8 cellular contexts compared by ENCODE assay signal in genomic region chr11:108009497-108010360, GRCh38. TPM values are rescaled to one million over a fixed set of nuclear protein-coding genes. Genes with fewer than 3 reads are reported as not detected.
DNase-seq lines count a peak whose midpoint lies in the region; ATAC-seq and TF ChIP-seq lines count a peak whose summit lies in the region.

No MANE protein-coding gene starts in this region.

- DNase-seq in HAP-1 (ENCODE audit: low spot score in 2 of 2) (peak; percentile 15 to 29), OCI-LY7 (ENCODE audit: low spot score) (peak; percentile 15), dermis blood vessel endothelial cell (peak; percentile 39), memory B cell (ENCODE audit: low spot score in 2 of 2) (peak in 1 of 2 donors; percentile 12), tibial nerve (ENCODE audit: low spot score in 2 of 2) (no peak), NCI-H446 treated with DMSO at 0.1 percent for 48 hours (lab: John Stamatoyannopoulos, UW) (no peak), NCI-H2196 treated with DMSO at 0.1 percent for 48 hours (lab: John Stamatoyannopoulos, UW; ENCODE audit: unreplicated experiment) (no peak)

- no peaks in the 10 kb centered on the region for H3K36me3 Mint-ChIP-seq in memory B cell

- peak overlapping the region; percentile 97 for H3K4me2 ChIP-seq in OCI-LY7 (ENCODE audit: low read length)

- no peak for TF ChIP-seq POLR2A in tibial nerve (IDR thresholded peaks at IDR 0.05)

- H3K4me3 ChIP-seq in GM12875 (ENCODE audit: low read depth, low read length) (peak overlapping the region; percentile 80), HAP-1 (peak overlapping the region; percentile 92), OCI-LY7 (ENCODE audit: low read depth, low read length, poor library complexity, severe bottlenecking) (peak overlapping the region; percentile 98), tibial nerve (peak overlapping the region; percentile 77 to 100 (median 92))

- H4K20me1 ChIP-seq in OCI-LY7 (ENCODE audit: insufficient read depth, low read length): peaks cover 28% of the 10 kb centered on the region

- TF ChIP-seq EP300 in tibial nerve (IDR thresholded peaks at IDR 0.05): no peak

- H3K9me3 ChIP-seq in HAP-1: no peaks in the 10 kb centered on the region
- H3K9me3 ChIP-seq in OCI-LY7 (ENCODE audit: low read length): no peaks in the 10 kb centered on the region
- no peaks in the 10 kb centered on the region for H3K9me3 ChIP-seq in tibial nerve

- in situ Hi-C loops in HAP-1 (cut with MboI; ENCODE audit: low sequenced_read_pairs): loop anchor here (25.0 kb wide), 1 partner anchor 653 kb away; the partner anchor contains the start of gene DDX10

- no peaks in the 10 kb centered on the region for H3K9me2 ChIP-seq in OCI-LY7 (ENCODE audit: insufficient read depth, low read length)

- peaks cover 7% of the 10 kb centered on the region for H3K36me3 ChIP-seq in HAP-1 (replicated peaks)
- peaks cover 27% of the 10 kb centered on the region for H3K36me3 ChIP-seq in OCI-LY7 (ENCODE audit: insufficient read depth, low read length)
- no peaks in the 10 kb centered on the region for H3K36me3 ChIP-seq in tibial nerve

- CTCF ChIA-PET in OCI-LY7 (lab: Charles Lee; ENCODE audit: unreplicated experiment): interaction anchor here (0.9 to 1.3 kb wide), 2 partner anchors 109 to 443 kb away, joined by 3 to 7 read pairs; no protein-coding TSS in a partner anchor

- peaks cover 59% of the 10 kb centered on the region for H3K79me2 ChIP-seq in OCI-LY7 (ENCODE audit: insufficient read depth, low read depth, low read length)

- H3K4me1 ChIP-seq in HAP-1 (peaks cover 19% of the 10 kb centered on the region), OCI-LY7 (ENCODE audit: insufficient read depth, low read length, poor library complexity, severe bottlenecking) (peaks cover 26% of the 10 kb centered on the region), tibial nerve (peaks cover 0 to 55% (median 21%) of the 10 kb centered on the region in 4 donors)

- no peak for ATAC-seq in memory B cell (ENCODE audit: low read depth)

- POLR2A ChIA-PET in OCI-LY7 (lab: Charles Lee): interaction anchor here (0.6 to 1.2 kb wide), 3 partner anchors 11 to 479 kb away, joined by 3 to 4 read pairs (median 3); no protein-coding TSS in a partner anchor

- TSS peak; percentile 59 for BruUV-seq in OCI-LY7 (replicated peaks; lab: Mats Ljungman, UMichigan)

- no peaks in the 10 kb centered on the region for H3K27me3 Mint-ChIP-seq in memory B cell

- intact Hi-C loops in OCI-LY7 (cut with micrococcal nuclease; ENCODE audit: unreplicated experiment): loop anchor here (2.0 to 10.0 kb wide), 8 partner anchors 78 to 653 kb away; partner anchors contain the start of genes ACAT1, ATM, C11orf65 and NPAT

- peak overlapping the region; percentile 80 for H3K27ac ChIP-seq in OCI-LY7 (ENCODE audit: low read depth, low read length, poor library complexity, severe bottlenecking)
- H3K27ac ChIP-seq in tibial nerve: peak overlapping the region; percentile 92 to 99 (median 98)

- H2AFZ ChIP-seq in OCI-LY7 (ENCODE audit: low read length): peak overlapping the region; percentile 96

- TF ChIP-seq CTCF in GM12875 (IDR thresholded peaks at IDR 0.05; ENCODE audit: borderline replicate concordance, insufficient read depth, low read depth, low read length) (no peak), OCI-LY7 (conservative IDR thresholded peaks at IDR 0.05; ENCODE audit: low read length) (no peak), tibial nerve (IDR thresholded peaks at IDR 0.05) (no peak)

- peaks cover 11% of the 10 kb centered on the region for H3K4me1 Mint-ChIP-seq in memory B cell

- peak overlapping the region; percentile 99 for H3K27ac Mint-ChIP-seq in memory B cell

- H3K9me3 Mint-ChIP-seq in memory B cell: no peaks in the 10 kb centered on the region

- H3K4me3 Mint-ChIP-seq in memory B cell: peak overlapping the region; percentile 94

- WGBS in tibial nerve, 2 donors: 2 to 3% methylated on average over 26 to 30 of the region's 31 CpGs

- H3K27me3 ChIP-seq in HAP-1 (ENCODE audit: low read depth) (no peaks in the 10 kb centered on the region), tibial nerve (no peaks in the 10 kb centered on the region)

RNA-seq across cellular contexts. Expression of gene CUL5, which starts 1.0 kb away (rescaled TPM):
- total RNA-seq in OCI-LY7 (2014; rRNA removed; shearing (Covaris generic)): 18.8 and 20.1 TPM in 2 replicates
- total RNA-seq in OCI-LY7 (2022) (36.6 and 39.7 TPM in 2 replicates), dermis blood vessel endothelial cell (47.7 and 55.0 TPM in 2 replicates), tibial nerve (10 to 100 TPM; 25.3 to 41.1 (median 32.3) TPM)

Comparison
In these comparisons a context has a peak if more than half of its experiments do, and no peak if none do; other contexts are left out.
1. DNase-seq: peak in HAP-1 (2 of 2), OCI-LY7 (single experiment) and dermis blood vessel endothelial cell (single experiment); none in tibial nerve (0 of 2), NCI-H446 treated with DMSO at 0.1 percent for 48 hours (single experiment) and NCI-H2196 treated with DMSO at 0.1 percent for 48 hours (single experiment).
2. Peak in every context shown above with its lines, with median percentiles within 50 percentile points of each other: H3K4me3 ChIP-seq.